29 cellular contexts compared by ENCODE assay signal in genomic region chr3:72272356-72272755, GRCh38.
A peak's percentile ranks its signal among the peaks of the same experiment; 100 is the strongest.
DNase-seq lines count a peak whose midpoint lies in the region; ATAC-seq and TF ChIP-seq lines count a peak whose summit lies in the region.
"Had no signal": no experiment of that assay in that cellular context is flagged by ENCODE, and none has a peak within 500 bp of the region (broad histone marks: within the 10 kb centered on the region; RNA-seq: fewer than 3 reads in every experiment).

No MANE protein-coding gene starts in this region.

- no peak overlapping the region for H3K27ac Mint-ChIP-seq in activated T-helper 1 cell treated with anti-CD3 and anti-CD28 coated beads, Interleukin-12 subunit alpha, Interleukin-12 subunit beta, Interleukin-2, Interleukin-4 antibody, amounts not matched to agents 30 ng/mL and 10 ng/mL and 1 ng/mL, durations not matched to agents 14 hours and 24 hours and 36 hours
- H3K27ac Mint-ChIP-seq: GM23338; immature natural killer cell; stimulated activated effector memory CD8-positive, alpha-beta T cell treated with anti-CD3 and anti-CD28 coated beads, Interleukin-12 subunit alpha, Interleukin-12 subunit beta, amount 100 ng/mL, for 72 hours; WTC11 had no signal

- no peaks in the 10 kb centered on the region for H3K9me3 ChIP-seq in WERI-Rb-1 (ENCODE audit: severe bottlenecking)
- H3K9me3 ChIP-seq: left ventricle myocardium inferior had no signal

- no peak overlapping the region for H3K4me3 Mint-ChIP-seq in activated T-helper 1 cell treated with anti-CD3 and anti-CD28 coated beads, Interleukin-12 subunit alpha, Interleukin-12 subunit beta, Interleukin-2, Interleukin-4 antibody, amounts not matched to agents 30 ng/mL and 10 ng/mL and 1 ng/mL, durations not matched to agents 14 hours and 24 hours and 36 hours
- H3K4me3 Mint-ChIP-seq: activated T-cell treated with anti-CD3 and anti-CD28 coated beads, Interleukin-2, amount 50 U/mL, for 4 hours; brain; GM23338; immature natural killer cell; mesothelial cell of epicardium; naive thymus-derived CD8-positive, alpha-beta T cell; stimulated activated effector memory CD8-positive, alpha-beta T cell treated with anti-CD3 and anti-CD28 coated beads, Interleukin-12 subunit alpha, Interleukin-12 subunit beta, amount 100 ng/mL, for 72 hours; WTC11 had no signal

- H3K27me3 ChIP-seq in WERI-Rb-1 (ENCODE audit: insufficient read depth, low read depth, severe bottlenecking) (no peaks in the 10 kb centered on the region), dorsolateral prefrontal cortex (no peaks in the 10 kb centered on the region)
- H3K27me3 ChIP-seq: hepatocyte had no signal

- H3K4me1 Mint-ChIP-seq in activated T-helper 1 cell treated with anti-CD3 and anti-CD28 coated beads, Interleukin-12 subunit alpha, Interleukin-12 subunit beta, Interleukin-2, Interleukin-4 antibody, amounts not matched to agents 30 ng/mL and 10 ng/mL and 1 ng/mL, durations not matched to agents 14 hours and 24 hours and 36 hours (ENCODE audit: low read depth) = peaks cover 49% of the 10 kb centered on the region

- H3K27me3 Mint-ChIP-seq in activated T-helper 1 cell treated with anti-CD3 and anti-CD28 coated beads, Interleukin-12 subunit alpha, Interleukin-12 subunit beta, Interleukin-2, Interleukin-4 antibody, amounts not matched to agents 30 ng/mL and 10 ng/mL and 1 ng/mL, durations not matched to agents 14 hours and 24 hours and 36 hours (ENCODE audit: insufficient read depth) = peaks cover 1% of the 10 kb centered on the region
- H3K27me3 Mint-ChIP-seq: naive thymus-derived CD8-positive, alpha-beta T cell had no signal

- ATAC-seq in GM18511 (IDR thresholded peaks at IDR 0.05; ENCODE audit: unreplicated experiment) = no peak
- ATAC-seq: activated T-cell treated with anti-CD3 and anti-CD28 coated beads, Interleukin-2, amount 50 U/mL, for 4 hours; GM23338; naive thymus-derived CD8-positive, alpha-beta T cell; stimulated activated effector memory CD8-positive, alpha-beta T cell treated with anti-CD3 and anti-CD28 coated beads, Interleukin-12 subunit alpha, Interleukin-12 subunit beta, amount 100 ng/mL, for 72 hours; WTC11 had no signal

- H3K9me3 Mint-ChIP-seq in activated T-helper 1 cell treated with anti-CD3 and anti-CD28 coated beads, Interleukin-12 subunit alpha, Interleukin-12 subunit beta, Interleukin-2, Interleukin-4 antibody, amounts not matched to agents 30 ng/mL and 10 ng/mL and 1 ng/mL, durations not matched to agents 14 hours and 24 hours and 36 hours = no peaks in the 10 kb centered on the region
- H3K9me3 Mint-ChIP-seq: activated T-cell treated with anti-CD3 and anti-CD28 coated beads, Interleukin-2, amount 50 U/mL, for 4 hours; GM23338; immature natural killer cell; mesothelial cell of epicardium; naive thymus-derived CD8-positive, alpha-beta T cell; stimulated activated effector memory CD8-positive, alpha-beta T cell treated with anti-CD3 and anti-CD28 coated beads, Interleukin-12 subunit alpha, Interleukin-12 subunit beta, amount 100 ng/mL, for 72 hours; WTC11 had no signal

- no peak for TF ChIP-seq CTCF in WERI-Rb-1 (IDR thresholded peaks at IDR 0.05; ENCODE audit: low read depth, low read length)
- peak in 1 of 56 donors; percentile 17 for TF ChIP-seq CTCF in dorsolateral prefrontal cortex (IDR thresholded peaks at IDR 0.05 in 54 of 56, conservative IDR thresholded peaks at IDR 0.05 in 2 of 56; ENCODE audit: low read depth in 1 of 56, partially characterized antibody in 56 of 56)

- H3K4me3 ChIP-seq in WERI-Rb-1 (ENCODE audit: low read depth, low read length) (no peak overlapping the region), dorsolateral prefrontal cortex (no peak overlapping the region)
- H3K4me3 ChIP-seq: GM23338, hepatocyte, left ventricle myocardium inferior had no signal

- no peaks in the 10 kb centered on the region for H3K36me3 Mint-ChIP-seq in activated T-helper 1 cell treated with anti-CD3 and anti-CD28 coated beads, Interleukin-12 subunit alpha, Interleukin-12 subunit beta, Interleukin-2, Interleukin-4 antibody, amounts not matched to agents 30 ng/mL and 10 ng/mL and 1 ng/mL, durations not matched to agents 14 hours and 24 hours and 36 hours (ENCODE audit: low read depth)
- H3K36me3 Mint-ChIP-seq: brain; immature natural killer cell; mesothelial cell of epicardium; naive thymus-derived CD8-positive, alpha-beta T cell; stimulated activated effector memory CD8-positive, alpha-beta T cell treated with anti-CD3 and anti-CD28 coated beads, Interleukin-12 subunit alpha, Interleukin-12 subunit beta, amount 100 ng/mL, for 72 hours; WTC11 had no signal

- intact Hi-C loops in dorsolateral prefrontal cortex (cut with DNase I) = loop anchor here (10.0 kb wide), 3 partner anchors 112 to 552 kb away; partner anchors contain the start of gene RYBP (in 1 of the 2)
- intact Hi-C loops in activated T-helper 1 cell treated with anti-CD3 and anti-CD28 coated beads, Interleukin-12 subunit alpha, Interleukin-12 subunit beta, Interleukin-2, Interleukin-4 antibody, amounts not matched to agents 30 ng/mL and 10 ng/mL and 1 ng/mL, durations not matched to agents 14 hours and 24 hours and 36 hours (cut with micrococcal nuclease) = loop anchor here (5.0 to 10.0 kb wide), 2 partner anchors 482 to 560 kb away; no protein-coding TSS in a partner anchor

- H3K36me3 ChIP-seq in WERI-Rb-1 = no peaks in the 10 kb centered on the region
- H3K36me3 ChIP-seq: left ventricle myocardium inferior had no signal

- DNase-seq in WERI-Rb-1 (no peak), dorsolateral prefrontal cortex (peak in 7 of 10 donors; percentile 36 to 82 (median 71)), midbrain (lab: John Stamatoyannopoulos, UW) (peak; percentile 60), NCI-H146 treated with DMSO at 0.1 percent for 48 hours (lab: John Stamatoyannopoulos, UW; ENCODE audit: unreplicated experiment) (no peak), NCI-H1092 treated with DMSO at 0.1 percent for 48 hours (lab: John Stamatoyannopoulos, UW) (no peak)
- no peak for DNase-seq in activated T-helper 1 cell treated with anti-CD3 and anti-CD28 coated beads, Interleukin-12 subunit alpha, Interleukin-12 subunit beta, Interleukin-2, Interleukin-4 antibody, amounts not matched to agents 30 ng/mL and 10 ng/mL and 1 ng/mL, durations not matched to agents 14 hours and 24 hours and 36 hours (ENCODE audit: low spot score)
- DNase-seq: activated CD4-positive, alpha-beta T cell treated with anti-CD3 and anti-CD28 coated beads, Interleukin-2, amount 50 U/mL, for 1 hour; activated gamma-delta T cell treated with Interleukin-2 at 50 U/mL for 16 hours; activated T-cell treated with anti-CD3 and anti-CD28 coated beads, Interleukin-2, amount 50 U/mL, for 4 hours; cerebellar nuclear complex; DND-41; immature natural killer cell; Kasumi-1; left ventricle myocardium inferior; naive thymus-derived CD8-positive, alpha-beta T cell; NCI-H1436; NCI-H2081 treated with DMSO at 0.1 percent for 48 hours; NCI-H226; NCI-H69; stimulated activated CD4-positive, alpha-beta T cell treated with anti-CD3 and anti-CD28 coated beads, Interleukin-15, amount 100 ng/mL, for 24 hours; SW 1271 had no signal

- peak overlapping the region; percentile 72 for H3K27ac ChIP-seq in WERI-Rb-1
- peak overlapping the region; percentile 49 to 99 (median 92) for H3K27ac ChIP-seq in dorsolateral prefrontal cortex
- H3K27ac ChIP-seq in temporal lobe (ENCODE audit: low read depth, low read length) = peak overlapping the region; percentile 84

Comparison
In these comparisons a context has a peak if more than half of its experiments do, and no peak if none do; other contexts are left out.
1. DNase-seq: peak in dorsolateral prefrontal cortex (7 of 10) and midbrain (single experiment); none in WERI-Rb-1 (single experiment), NCI-H146 treated with DMSO at 0.1 percent for 48 hours (single experiment), NCI-H1092 treated with DMSO at 0.1 percent for 48 hours (single experiment) and activated T-helper 1 cell treated with anti-CD3 and anti-CD28 coated beads, Interleukin-12 subunit alpha, Interleukin-12 subunit beta, Interleukin-2, Interleukin-4 antibody, amounts not matched to agents 30 ng/mL and 10 ng/mL and 1 ng/mL, durations not matched to agents 14 hours and 24 hours and 36 hours (single experiment).
2. Peak in every context shown above with its lines, with median percentiles within 50 percentile points of each other: H3K27ac ChIP-seq.